In genomic region chr15:77784361-77785292, GRCh38 we compare ENCODE assay signal across 8 cellular contexts.
A peak's percentile ranks its signal among the peaks of the same experiment; 100 is the strongest.
DNase-seq lines count a peak whose midpoint lies in the region; ATAC-seq, FAIRE-seq and TF ChIP-seq lines count a peak whose summit lies in the region.

No MANE protein-coding gene starts in this region.

- no peak overlapping the region for H3K4me2 ChIP-seq in A549

- ATAC-seq in A549 (peak; percentile 58 to 91; a peak in 5 of 6 replicates), GM21447 (IDR thresholded peaks at IDR 0.05; ENCODE audit: unreplicated experiment) (no peak), HG03521 (IDR thresholded peaks at IDR 0.05; ENCODE audit: unreplicated experiment) (no peak)

- no peak for FAIRE-seq in A549 (lab: Jason Lieb, UNC)

- DNase-seq in A549 (ENCODE audit: low read depth in 1 of 2, low spot score in 1 of 2) = peak; percentile 64 to 84
- DNase-seq in GM06990 (ENCODE audit: extremely low read depth, insufficient read length) = no peak
- DNase-seq in NCI-H748 (lab: John Stamatoyannopoulos, UW; ENCODE audit: unreplicated experiment) = peak; percentile 27
- peak; percentile 33 for DNase-seq in epithelial cell of esophagus (ENCODE audit: low read depth)
- no peak for DNase-seq in KG1 (lab: John Stamatoyannopoulos, UW)
- DNase-seq in effector CD8-positive, alpha-beta T cell (lab: John Stamatoyannopoulos, UW) = no peak

- TF ChIP-seq CTCF in A549 (IDR thresholded peaks at IDR 0.05) (peak; percentile 63), GM06990 (IDR thresholded peaks at IDR 0.05; ENCODE audit: insufficient read depth, low read length, poor library complexity, severe bottlenecking) (peak; percentile 64), epithelial cell of esophagus (IDR thresholded peaks at IDR 0.05; ENCODE audit: insufficient read depth, low read depth, low read length, missing control alignments) (peak; percentile 42)

- H3K27ac ChIP-seq in A549 = no peak overlapping the region

- 41% methylated on average over 11 of the region's 11 CpGs for WGBS in A549 (ENCODE audit: missing lambda C conversion rate)

- peak; percentile 32 to 61; a peak in 3 of 5 replicates for TF ChIP-seq RAD21 in A549 (conservative IDR thresholded peaks at IDR 0.05 in 1 of 2, IDR thresholded peaks at IDR 0.05 in 1 of 2)

- no peak for TF ChIP-seq EP300 in A549 (IDR thresholded peaks at IDR 0.05)

- H3K4me3 ChIP-seq in A549 = no peak overlapping the region
- no peak overlapping the region for H3K4me3 ChIP-seq in GM06990 (replicated peaks; ENCODE audit: low read depth, low read length)
- no peak overlapping the region for H3K4me3 ChIP-seq in epithelial cell of esophagus (ENCODE audit: low read length)

- CTCF ChIA-PET in A549 (lab: Yijun Ruan, JAX) = interaction anchor here (0.6 to 2.7 kb wide), 25 partner anchors 9 to 588 kb away, joined by 3 to 24 read pairs (median 3); no protein-coding TSS in a partner anchor

- no peaks in the 10 kb centered on the region; the same call in none of the 2 replicates for H3K27me3 ChIP-seq in GM06990 (replicated peaks; ENCODE audit: control insufficient read depth, insufficient read depth, low read length)

- POLR2A ChIA-PET in A549 (lab: Yijun Ruan, JAX) = no interaction called here

- 0 out of 3 replicates have a peak, but pooled peaks cover 2% of the 10 kb centered on the region for H3K9me3 ChIP-seq in A549

- TF ChIP-seq POLR2A in A549 (IDR thresholded peaks at IDR 0.05; ENCODE audit: low read length) = no peak

- H3K4me1 ChIP-seq in A549 = no peaks in the 10 kb centered on the region

- H3K36me3 ChIP-seq in GM06990 (ENCODE audit: control insufficient read depth, insufficient read depth, low read length) = no peaks in the 10 kb centered on the region

TF ChIP-seq in A549, 52 proteins besides CTCF, POLR2A, EP300 and RAD21:
- TF ChIP-seq ZFP36 (IDR thresholded peaks at IDR 0.05; ENCODE audit: borderline replicate concordance, partially characterized antibody) = peak; percentile 80
- TF ChIP-seq RFX5 (IDR thresholded peaks at IDR 0.05) = no peak

Comparison
In these comparisons a context has a peak if more than half of its experiments do, and no peak if none do; other contexts are left out.
1. ATAC-seq: peak in A549 (2 of 2); none in GM21447 (single experiment) and HG03521 (single experiment).
2. DNase-seq: peak in A549 (2 of 2), NCI-H748 (single experiment) and epithelial cell of esophagus (single experiment); none in GM06990 (single experiment), KG1 (single experiment) and effector CD8-positive, alpha-beta T cell (single experiment).
3. Peak in every context shown above with its lines, with median percentiles within 50 percentile points of each other: CTCF ChIP-seq.